In the genomic region with DNA sequence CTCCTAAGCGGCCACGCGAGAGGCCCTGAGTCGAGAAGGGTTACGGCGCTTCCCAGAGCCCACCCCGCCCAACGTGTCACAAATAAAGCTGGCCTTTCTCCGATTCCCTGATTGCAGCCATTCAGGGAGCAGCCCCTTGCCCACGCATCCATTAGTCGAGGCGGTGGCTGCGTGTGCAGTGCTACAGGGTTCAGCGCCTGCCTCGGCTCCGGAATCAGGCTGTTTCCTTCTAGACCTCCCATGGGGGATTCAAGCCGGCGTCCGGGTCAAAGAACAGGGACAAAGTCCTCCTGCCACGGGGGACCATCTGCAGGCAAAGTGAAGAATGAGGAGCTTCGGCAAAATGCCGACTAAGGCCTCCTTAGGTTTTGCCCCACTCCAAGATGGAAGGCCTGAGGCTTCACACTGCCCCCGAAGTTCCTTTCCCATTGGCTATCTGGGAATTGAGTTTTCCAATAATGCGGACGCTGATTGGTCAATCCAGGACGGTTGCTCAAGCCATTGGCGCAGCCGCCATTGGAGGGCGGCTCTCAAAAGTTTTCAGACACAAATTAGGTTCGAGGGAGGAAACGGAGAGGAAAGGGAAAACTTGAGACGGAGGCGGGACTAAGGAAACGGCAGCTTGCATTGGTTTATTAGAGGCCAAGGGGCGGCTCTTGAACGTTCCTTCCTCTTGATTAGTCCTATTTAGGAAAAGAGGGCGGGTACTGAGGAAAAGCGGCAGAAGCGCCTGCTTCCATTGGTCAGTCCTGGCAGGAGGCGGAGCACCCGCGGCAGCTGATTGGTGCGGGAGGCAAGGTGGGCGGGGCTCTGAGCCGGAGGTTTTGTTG, we compare ENCODE assay signal across 1 cellular context.
A peak's percentile ranks its signal among the peaks of the same experiment; 100 is the strongest.
TF ChIP-seq lines count a peak whose summit lies in the region.

No MANE protein-coding gene starts in this region.

TF ChIP-seq in HepG2, 621 proteins besides CTCF, POLR2A, EP300 and RAD21 (continued from another document and continues in another):
- TF ChIP-seq SAP130 (CRISPR knock-in tag; IDR thresholded peaks at IDR 0.05; ENCODE audit: low read depth) (peak; percentile 25; the same call in 1 of the 2 replicates), BHLHE40 (IDR thresholded peaks at IDR 0.05; ENCODE audit: low read length) (no peak), ZNF30 (CRISPR knock-in tag; IDR thresholded peaks at IDR 0.05) (0 out of 2 replicates have a peak, but pooled peaks have one; percentile 56), ZNF839 (CRISPR knock-in tag; IDR thresholded peaks at IDR 0.05; ENCODE audit: borderline replicate concordance) (0 out of 2 replicates have a peak, but pooled peaks have one; percentile 75), SP140L (CRISPR knock-in tag; IDR thresholded peaks at IDR 0.05; ENCODE audit: borderline replicate concordance) (peak; percentile 96; the same call in 1 of the 2 replicates), SETDB1 (CRISPR knock-in tag; IDR thresholded peaks at IDR 0.05; ENCODE audit: borderline replicate concordance) (no peak), SRY (CRISPR knock-in tag; IDR thresholded peaks at IDR 0.05) (peak; percentile 90), ZNF652 (CRISPR knock-in tag; IDR thresholded peaks at IDR 0.05; ENCODE audit: borderline replicate concordance, low read depth) (no peak), ZNF629 (CRISPR knock-in tag; conservative IDR thresholded peaks at IDR 0.05) (0 out of 2 replicates have a peak, but pooled peaks have one; percentile 1), HOXD1 (CRISPR knock-in tag; IDR thresholded peaks at IDR 0.05) (no peak), ZNF816 (CRISPR knock-in tag; IDR thresholded peaks at IDR 0.05; ENCODE audit: borderline replicate concordance) (no peak), ZNF891 (CRISPR knock-in tag; IDR thresholded peaks at IDR 0.05) (0 out of 2 replicates have a peak, but pooled peaks have one; percentile 43), KAT8 (CRISPR knock-in tag; IDR thresholded peaks at IDR 0.05) (peak; percentile 88), SMC3 (IDR thresholded peaks at IDR 0.05; ENCODE audit: low read length) (0 out of 2 replicates have a peak, but pooled peaks have one; percentile 11), GTF2F1 (IDR thresholded peaks at IDR 0.05; ENCODE audit: low read length) (no peak), ZNF44 (CRISPR knock-in tag; IDR thresholded peaks at IDR 0.05) (peak; percentile 75; the same call in 1 of the 2 replicates), THAP11 (CRISPR knock-in tag; IDR thresholded peaks at IDR 0.05) (peak; percentile 94), SCMH1 (CRISPR knock-in tag; IDR thresholded peaks at IDR 0.05; ENCODE audit: borderline replicate concordance) (no peak), ISL2 (CRISPR knock-in tag; IDR thresholded peaks at IDR 0.05) (peak; percentile 57; the same call in 1 of the 2 replicates), ZNF136 (CRISPR knock-in tag; IDR thresholded peaks at IDR 0.05; ENCODE audit: low read depth) (peak; percentile 95), ZFYVE20 (CRISPR knock-in tag; IDR thresholded peaks at IDR 0.05; ENCODE audit: borderline replicate concordance, low read depth) (no peak), RAD51 (IDR thresholded peaks at IDR 0.05; ENCODE audit: borderline replicate concordance) (no peak), ZNF264 (CRISPR knock-in tag; IDR thresholded peaks at IDR 0.05) (no peak), NCOA5 (CRISPR knock-in tag; IDR thresholded peaks at IDR 0.05) (no peak), ZFX (CRISPR knock-in tag; IDR thresholded peaks at IDR 0.05; ENCODE audit: low read depth) (peak; percentile 89)
- TF ChIP-seq, protein P1, sequence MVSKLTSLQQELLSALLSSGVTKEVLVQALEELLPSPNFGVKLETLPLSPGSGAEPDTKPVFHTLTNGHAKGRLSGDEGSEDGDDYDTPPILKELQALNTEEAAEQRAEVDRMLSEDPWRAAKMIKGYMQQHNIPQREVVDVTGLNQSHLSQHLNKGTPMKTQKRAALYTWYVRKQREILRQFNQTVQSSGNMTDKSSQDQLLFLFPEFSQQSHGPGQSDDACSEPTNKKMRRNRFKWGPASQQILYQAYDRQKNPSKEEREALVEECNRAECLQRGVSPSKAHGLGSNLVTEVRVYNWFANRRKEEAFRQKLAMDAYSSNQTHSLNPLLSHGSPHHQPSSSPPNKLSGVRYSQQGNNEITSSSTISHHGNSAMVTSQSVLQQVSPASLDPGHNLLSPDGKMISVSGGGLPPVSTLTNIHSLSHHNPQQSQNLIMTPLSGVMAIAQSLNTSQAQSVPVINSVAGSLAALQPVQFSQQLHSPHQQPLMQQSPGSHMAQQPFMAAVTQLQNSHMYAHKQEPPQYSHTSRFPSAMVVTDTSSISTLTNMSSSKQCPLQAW (CRISPR knock-in tag; IDR thresholded peaks at IDR 0.05), result peak; percentile 61
- TF ChIP-seq, protein P2, sequence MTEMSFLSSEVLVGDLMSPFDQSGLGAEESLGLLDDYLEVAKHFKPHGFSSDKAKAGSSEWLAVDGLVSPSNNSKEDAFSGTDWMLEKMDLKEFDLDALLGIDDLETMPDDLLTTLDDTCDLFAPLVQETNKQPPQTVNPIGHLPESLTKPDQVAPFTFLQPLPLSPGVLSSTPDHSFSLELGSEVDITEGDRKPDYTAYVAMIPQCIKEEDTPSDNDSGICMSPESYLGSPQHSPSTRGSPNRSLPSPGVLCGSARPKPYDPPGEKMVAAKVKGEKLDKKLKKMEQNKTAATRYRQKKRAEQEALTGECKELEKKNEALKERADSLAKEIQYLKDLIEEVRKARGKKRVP (CRISPR knock-in tag; IDR thresholded peaks at IDR 0.05), result 0 out of 4 replicates have a peak, but pooled peaks of 1 of the 2 experiments have one; percentile 11
- TF ChIP-seq, protein P3, sequence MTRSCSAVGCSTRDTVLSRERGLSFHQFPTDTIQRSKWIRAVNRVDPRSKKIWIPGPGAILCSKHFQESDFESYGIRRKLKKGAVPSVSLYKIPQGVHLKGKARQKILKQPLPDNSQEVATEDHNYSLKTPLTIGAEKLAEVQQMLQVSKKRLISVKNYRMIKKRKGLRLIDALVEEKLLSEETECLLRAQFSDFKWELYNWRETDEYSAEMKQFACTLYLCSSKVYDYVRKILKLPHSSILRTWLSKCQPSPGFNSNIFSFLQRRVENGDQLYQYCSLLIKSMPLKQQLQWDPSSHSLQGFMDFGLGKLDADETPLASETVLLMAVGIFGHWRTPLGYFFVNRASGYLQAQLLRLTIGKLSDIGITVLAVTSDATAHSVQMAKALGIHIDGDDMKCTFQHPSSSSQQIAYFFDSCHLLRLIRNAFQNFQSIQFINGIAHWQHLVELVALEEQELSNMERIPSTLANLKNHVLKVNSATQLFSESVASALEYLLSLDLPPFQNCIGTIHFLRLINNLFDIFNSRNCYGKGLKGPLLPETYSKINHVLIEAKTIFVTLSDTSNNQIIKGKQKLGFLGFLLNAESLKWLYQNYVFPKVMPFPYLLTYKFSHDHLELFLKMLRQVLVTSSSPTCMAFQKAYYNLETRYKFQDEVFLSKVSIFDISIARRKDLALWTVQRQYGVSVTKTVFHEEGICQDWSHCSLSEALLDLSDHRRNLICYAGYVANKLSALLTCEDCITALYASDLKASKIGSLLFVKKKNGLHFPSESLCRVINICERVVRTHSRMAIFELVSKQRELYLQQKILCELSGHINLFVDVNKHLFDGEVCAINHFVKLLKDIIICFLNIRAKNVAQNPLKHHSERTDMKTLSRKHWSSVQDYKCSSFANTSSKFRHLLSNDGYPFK (CRISPR knock-in tag; IDR thresholded peaks at IDR 0.05; ENCODE audit: borderline replicate concordance), result peak; percentile 99
- TF ChIP-seq, protein P4, sequence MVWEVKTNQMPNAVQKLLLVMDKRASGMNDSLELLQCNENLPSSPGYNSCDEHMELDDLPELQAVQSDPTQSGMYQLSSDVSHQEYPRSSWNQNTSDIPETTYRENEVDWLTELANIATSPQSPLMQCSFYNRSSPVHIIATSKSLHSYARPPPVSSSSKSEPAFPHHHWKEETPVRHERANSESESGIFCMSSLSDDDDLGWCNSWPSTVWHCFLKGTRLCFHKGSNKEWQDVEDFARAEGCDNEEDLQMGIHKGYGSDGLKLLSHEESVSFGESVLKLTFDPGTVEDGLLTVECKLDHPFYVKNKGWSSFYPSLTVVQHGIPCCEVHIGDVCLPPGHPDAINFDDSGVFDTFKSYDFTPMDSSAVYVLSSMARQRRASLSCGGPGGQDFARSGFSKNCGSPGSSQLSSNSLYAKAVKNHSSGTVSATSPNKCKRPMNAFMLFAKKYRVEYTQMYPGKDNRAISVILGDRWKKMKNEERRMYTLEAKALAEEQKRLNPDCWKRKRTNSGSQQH (CRISPR knock-in tag; IDR thresholded peaks at IDR 0.05; ENCODE audit: low read depth), result peak; percentile 74; the same call in 1 of the 2 replicates
- TF ChIP-seq, protein P5, sequence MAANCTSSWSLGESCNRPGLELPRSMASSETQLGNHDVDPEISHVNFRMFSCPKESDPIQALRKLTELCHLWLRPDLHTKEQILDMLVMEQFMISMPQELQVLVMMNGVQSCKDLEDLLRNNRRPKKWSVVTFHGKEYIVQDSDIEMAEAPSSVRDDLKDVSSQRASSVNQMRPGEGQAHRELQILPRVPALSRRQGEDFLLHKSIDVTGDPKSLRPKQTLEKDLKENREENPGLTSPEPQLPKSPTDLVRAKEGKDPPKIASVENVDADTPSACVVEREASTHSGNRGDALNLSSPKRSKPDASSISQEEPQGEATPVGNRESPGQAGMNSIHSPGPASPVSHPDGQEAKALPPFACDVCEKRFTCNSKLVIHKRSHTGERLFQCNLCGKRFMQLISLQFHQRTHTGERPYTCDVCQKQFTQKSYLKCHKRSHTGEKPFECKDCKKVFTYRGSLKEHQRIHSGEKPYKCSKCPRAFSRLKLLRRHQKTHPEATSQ (CRISPR knock-in tag; IDR thresholded peaks at IDR 0.05; ENCODE audit: borderline replicate concordance), result no peak
- TF ChIP-seq, protein P6, sequence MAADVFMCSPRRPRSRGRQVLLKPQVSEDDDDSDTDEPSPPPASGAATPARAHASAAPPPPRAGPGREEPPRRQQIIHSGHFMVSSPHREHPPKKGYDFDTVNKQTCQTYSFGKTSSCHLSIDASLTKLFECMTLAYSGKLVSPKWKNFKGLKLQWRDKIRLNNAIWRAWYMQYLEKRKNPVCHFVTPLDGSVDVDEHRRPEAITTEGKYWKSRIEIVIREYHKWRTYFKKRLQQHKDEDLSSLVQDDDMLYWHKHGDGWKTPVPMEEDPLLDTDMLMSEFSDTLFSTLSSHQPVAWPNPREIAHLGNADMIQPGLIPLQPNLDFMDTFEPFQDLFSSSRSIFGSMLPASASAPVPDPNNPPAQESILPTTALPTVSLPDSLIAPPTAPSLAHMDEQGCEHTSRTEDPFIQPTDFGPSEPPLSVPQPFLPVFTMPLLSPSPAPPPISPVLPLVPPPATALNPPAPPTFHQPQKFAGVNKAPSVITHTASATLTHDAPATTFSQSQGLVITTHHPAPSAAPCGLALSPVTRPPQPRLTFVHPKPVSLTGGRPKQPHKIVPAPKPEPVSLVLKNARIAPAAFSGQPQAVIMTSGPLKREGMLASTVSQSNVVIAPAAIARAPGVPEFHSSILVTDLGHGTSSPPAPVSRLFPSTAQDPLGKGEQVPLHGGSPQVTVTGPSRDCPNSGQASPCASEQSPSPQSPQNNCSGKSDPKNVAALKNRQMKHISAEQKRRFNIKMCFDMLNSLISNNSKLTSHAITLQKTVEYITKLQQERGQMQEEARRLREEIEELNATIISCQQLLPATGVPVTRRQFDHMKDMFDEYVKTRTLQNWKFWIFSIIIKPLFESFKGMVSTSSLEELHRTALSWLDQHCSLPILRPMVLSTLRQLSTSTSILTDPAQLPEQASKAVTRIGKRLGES (CRISPR knock-in tag; IDR thresholded peaks at IDR 0.05; ENCODE audit: borderline replicate concordance), result no peak
- TF ChIP-seq, protein P7, sequence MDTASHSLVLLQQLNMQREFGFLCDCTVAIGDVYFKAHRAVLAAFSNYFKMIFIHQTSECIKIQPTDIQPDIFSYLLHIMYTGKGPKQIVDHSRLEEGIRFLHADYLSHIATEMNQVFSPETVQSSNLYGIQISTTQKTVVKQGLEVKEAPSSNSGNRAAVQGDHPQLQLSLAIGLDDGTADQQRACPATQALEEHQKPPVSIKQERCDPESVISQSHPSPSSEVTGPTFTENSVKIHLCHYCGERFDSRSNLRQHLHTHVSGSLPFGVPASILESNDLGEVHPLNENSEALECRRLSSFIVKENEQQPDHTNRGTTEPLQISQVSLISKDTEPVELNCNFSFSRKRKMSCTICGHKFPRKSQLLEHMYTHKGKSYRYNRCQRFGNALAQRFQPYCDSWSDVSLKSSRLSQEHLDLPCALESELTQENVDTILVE (CRISPR knock-in tag; IDR thresholded peaks at IDR 0.05), result no peak; the same call in 1 of the 2 replicates
- TF ChIP-seq, protein P8, sequence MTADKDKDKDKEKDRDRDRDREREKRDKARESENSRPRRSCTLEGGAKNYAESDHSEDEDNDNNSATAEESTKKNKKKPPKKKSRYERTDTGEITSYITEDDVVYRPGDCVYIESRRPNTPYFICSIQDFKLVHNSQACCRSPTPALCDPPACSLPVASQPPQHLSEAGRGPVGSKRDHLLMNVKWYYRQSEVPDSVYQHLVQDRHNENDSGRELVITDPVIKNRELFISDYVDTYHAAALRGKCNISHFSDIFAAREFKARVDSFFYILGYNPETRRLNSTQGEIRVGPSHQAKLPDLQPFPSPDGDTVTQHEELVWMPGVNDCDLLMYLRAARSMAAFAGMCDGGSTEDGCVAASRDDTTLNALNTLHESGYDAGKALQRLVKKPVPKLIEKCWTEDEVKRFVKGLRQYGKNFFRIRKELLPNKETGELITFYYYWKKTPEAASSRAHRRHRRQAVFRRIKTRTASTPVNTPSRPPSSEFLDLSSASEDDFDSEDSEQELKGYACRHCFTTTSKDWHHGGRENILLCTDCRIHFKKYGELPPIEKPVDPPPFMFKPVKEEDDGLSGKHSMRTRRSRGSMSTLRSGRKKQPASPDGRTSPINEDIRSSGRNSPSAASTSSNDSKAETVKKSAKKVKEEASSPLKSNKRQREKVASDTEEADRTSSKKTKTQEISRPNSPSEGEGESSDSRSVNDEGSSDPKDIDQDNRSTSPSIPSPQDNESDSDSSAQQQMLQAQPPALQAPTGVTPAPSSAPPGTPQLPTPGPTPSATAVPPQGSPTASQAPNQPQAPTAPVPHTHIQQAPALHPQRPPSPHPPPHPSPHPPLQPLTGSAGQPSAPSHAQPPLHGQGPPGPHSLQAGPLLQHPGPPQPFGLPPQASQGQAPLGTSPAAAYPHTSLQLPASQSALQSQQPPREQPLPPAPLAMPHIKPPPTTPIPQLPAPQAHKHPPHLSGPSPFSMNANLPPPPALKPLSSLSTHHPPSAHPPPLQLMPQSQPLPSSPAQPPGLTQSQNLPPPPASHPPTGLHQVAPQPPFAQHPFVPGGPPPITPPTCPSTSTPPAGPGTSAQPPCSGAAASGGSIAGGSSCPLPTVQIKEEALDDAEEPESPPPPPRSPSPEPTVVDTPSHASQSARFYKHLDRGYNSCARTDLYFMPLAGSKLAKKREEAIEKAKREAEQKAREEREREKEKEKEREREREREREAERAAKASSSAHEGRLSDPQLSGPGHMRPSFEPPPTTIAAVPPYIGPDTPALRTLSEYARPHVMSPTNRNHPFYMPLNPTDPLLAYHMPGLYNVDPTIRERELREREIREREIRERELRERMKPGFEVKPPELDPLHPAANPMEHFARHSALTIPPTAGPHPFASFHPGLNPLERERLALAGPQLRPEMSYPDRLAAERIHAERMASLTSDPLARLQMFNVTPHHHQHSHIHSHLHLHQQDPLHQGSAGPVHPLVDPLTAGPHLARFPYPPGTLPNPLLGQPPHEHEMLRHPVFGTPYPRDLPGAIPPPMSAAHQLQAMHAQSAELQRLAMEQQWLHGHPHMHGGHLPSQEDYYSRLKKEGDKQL (CRISPR knock-in tag; IDR thresholded peaks at IDR 0.05; ENCODE audit: low read depth), result no peak
- TF ChIP-seq, protein P9, sequence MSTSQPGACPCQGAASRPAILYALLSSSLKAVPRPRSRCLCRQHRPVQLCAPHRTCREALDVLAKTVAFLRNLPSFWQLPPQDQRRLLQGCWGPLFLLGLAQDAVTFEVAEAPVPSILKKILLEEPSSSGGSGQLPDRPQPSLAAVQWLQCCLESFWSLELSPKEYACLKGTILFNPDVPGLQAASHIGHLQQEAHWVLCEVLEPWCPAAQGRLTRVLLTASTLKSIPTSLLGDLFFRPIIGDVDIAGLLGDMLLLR (CRISPR knock-in tag; IDR thresholded peaks at IDR 0.05), result peak; percentile 25; the same call in 1 of the 2 replicates
